1 cellular context compared by ENCODE assay signal in genomic region chr22:24525416-24526037, GRCh38.
TF ChIP-seq lines count a peak whose summit lies in the region.

No MANE protein-coding gene starts in this region.

TF ChIP-seq in HepG2, 621 proteins besides CTCF, POLR2A, EP300 and RAD21 (continued from another document and continues in another):
- TF ChIP-seq JUND (CRISPR knock-in tag; IDR thresholded peaks at IDR 0.05): peak; percentile 98
- no peak for TF ChIP-seq SNAPC4 (CRISPR knock-in tag; IDR thresholded peaks at IDR 0.05)
- peak; percentile 71; the same call in 1 of the 2 replicates for TF ChIP-seq THRA (CRISPR knock-in tag; IDR thresholded peaks at IDR 0.05; ENCODE audit: borderline replicate concordance)
- no peak for TF ChIP-seq MLLT10 (CRISPR knock-in tag; IDR thresholded peaks at IDR 0.05)
- no peak for TF ChIP-seq ZNF790 (CRISPR knock-in tag; IDR thresholded peaks at IDR 0.05; ENCODE audit: borderline replicate concordance)
- no peak for TF ChIP-seq ONECUT2 (CRISPR knock-in tag; IDR thresholded peaks at IDR 0.05)
- peak; percentile 89 for TF ChIP-seq JUNB (CRISPR knock-in tag; IDR thresholded peaks at IDR 0.05; ENCODE audit: borderline replicate concordance)
- TF ChIP-seq ZNF333 (CRISPR knock-in tag; IDR thresholded peaks at IDR 0.05; ENCODE audit: borderline replicate concordance): no peak
- peak; percentile 95 for TF ChIP-seq XRCC5 (optimal IDR thresholded peaks at IDR 0.05; ENCODE audit: low read length)
- no peak for TF ChIP-seq ZNF816 (CRISPR knock-in tag; IDR thresholded peaks at IDR 0.05; ENCODE audit: borderline replicate concordance)
- TF ChIP-seq NKX3-1 (CRISPR knock-in tag; IDR thresholded peaks at IDR 0.05): no peak
- no peak for TF ChIP-seq ATF6 (CRISPR knock-in tag; conservative IDR thresholded peaks at IDR 0.05)
- TF ChIP-seq ZNF251 (CRISPR knock-in tag; IDR thresholded peaks at IDR 0.05): no peak
- peak; percentile 50; the same call in 1 of the 2 replicates for TF ChIP-seq GATAD1 (CRISPR knock-in tag; IDR thresholded peaks at IDR 0.05)
- TF ChIP-seq BATF2 (CRISPR knock-in tag; IDR thresholded peaks at IDR 0.05): no peak
- TF ChIP-seq ZC3H4 (CRISPR knock-in tag; IDR thresholded peaks at IDR 0.05; ENCODE audit: borderline replicate concordance): no peak
- TF ChIP-seq ZNF3 (CRISPR knock-in tag; IDR thresholded peaks at IDR 0.05): no peak
- TF ChIP-seq ARID3A (IDR thresholded peaks at IDR 0.05; ENCODE audit: low read depth, low read length): 0 out of 2 replicates have a peak, but pooled peaks have one; percentile 43
- TF ChIP-seq MYNN (CRISPR knock-in tag; IDR thresholded peaks at IDR 0.05; ENCODE audit: low read depth): no peak
- TF ChIP-seq FOSL2 (CRISPR knock-in tag; IDR thresholded peaks at IDR 0.05): peak; percentile 99
- peak; percentile 66; the same call in 1 of the 2 replicates for TF ChIP-seq ZNF609 (CRISPR knock-in tag; IDR thresholded peaks at IDR 0.05; ENCODE audit: borderline replicate concordance)
- TF ChIP-seq ZSCAN5A (CRISPR knock-in tag; IDR thresholded peaks at IDR 0.05; ENCODE audit: borderline replicate concordance): peak; percentile 39; the same call in 1 of the 2 replicates
- no peak for TF ChIP-seq JARID2 (CRISPR knock-in tag; IDR thresholded peaks at IDR 0.05; ENCODE audit: insufficient replicate concordance)
- peak; percentile 45; the same call in 1 of the 2 replicates for TF ChIP-seq ZFX (CRISPR knock-in tag; IDR thresholded peaks at IDR 0.05; ENCODE audit: low read depth)
- no peak for TF ChIP-seq CEBPZ (IDR thresholded peaks at IDR 0.05; ENCODE audit: low read length)
- TF ChIP-seq NFATC3 (CRISPR knock-in tag; IDR thresholded peaks at IDR 0.05): no peak
- peak; percentile 30; the same call in 1 of the 2 replicates for TF ChIP-seq SPEN (CRISPR knock-in tag; IDR thresholded peaks at IDR 0.05; ENCODE audit: low read depth)
- no peak for TF ChIP-seq ZNF260 (CRISPR knock-in tag; IDR thresholded peaks at IDR 0.05; ENCODE audit: borderline replicate concordance, low read depth)
- no peak for TF ChIP-seq GABPA (IDR thresholded peaks at IDR 0.05; ENCODE audit: low read depth, low read length)
- peak; percentile 8; the same call in 1 of the 2 replicates for TF ChIP-seq GABPA (CRISPR knock-in tag; IDR thresholded peaks at IDR 0.05; ENCODE audit: low read depth)
- no peak for TF ChIP-seq EZH2 (conservative IDR thresholded peaks at IDR 0.05; ENCODE audit: low read depth, low read length)
- peak; percentile 86 for TF ChIP-seq FOXA3 (CRISPR knock-in tag; IDR thresholded peaks at IDR 0.05)
- no peak for TF ChIP-seq MTF2 (CRISPR knock-in tag; IDR thresholded peaks at IDR 0.05; ENCODE audit: borderline replicate concordance)
- TF ChIP-seq FOXO4 (CRISPR knock-in tag; conservative IDR thresholded peaks at IDR 0.05): no peak
